In the genomic region with DNA sequence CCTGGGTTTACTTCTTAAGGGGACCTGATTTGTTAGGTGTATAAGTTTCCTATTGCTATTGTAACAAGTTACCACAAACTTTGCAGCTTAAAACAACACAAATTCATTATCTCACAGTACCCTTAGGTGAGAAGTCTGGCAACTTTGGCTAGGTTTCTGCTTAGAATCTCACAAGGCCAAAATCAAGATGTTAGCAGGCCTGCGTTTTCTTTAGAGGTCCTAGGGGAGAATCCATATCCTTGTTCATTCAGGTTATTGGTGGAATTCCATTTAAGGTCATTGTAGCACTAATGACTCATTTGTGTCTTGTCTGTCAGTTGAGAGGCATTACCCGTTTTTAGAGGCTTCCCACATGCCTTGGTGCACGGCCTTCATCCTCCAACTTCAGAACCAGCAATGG, we compare ENCODE assay signal across 18 cellular contexts. TPM values are rescaled to one million over a fixed set of nuclear protein-coding genes. Genes with fewer than 3 reads are reported as not detected.
A peak's percentile ranks its signal among the peaks of the same experiment; 100 is the strongest.
DNase-seq lines count a peak whose midpoint lies in the region; ATAC-seq, FAIRE-seq and TF ChIP-seq lines count a peak whose summit lies in the region.
"Had no signal": no experiment of that assay in that cellular context is flagged by ENCODE, and none has a peak within 500 bp of the region (broad histone marks: within the 10 kb centered on the region; RNA-seq: fewer than 3 reads in every experiment).

No MANE protein-coding gene starts in this region.

- ATAC-seq in RWPE2 (ENCODE audit: low read depth) (no peak), esophagus mucosa (peak; percentile 41)
- no peak for ATAC-seq in natural killer cell treated with Interleukin-12 subunit alpha and Interleukin-12 subunit beta and Interleukin-15 and Interleukin-18, amount 100 ng/mL, for 72 hours
- ATAC-seq: A549 had no signal

- POLR2A ChIA-PET in GM10248 (lab: Yijun Ruan, JAX): no interaction called here

- H3K9ac ChIP-seq in MM.1S (ENCODE audit: low read length) (no peak overlapping the region), smooth muscle cell (ENCODE audit: low read depth) (no peak overlapping the region)

- H4K20me1 ChIP-seq in MM.1S (ENCODE audit: insufficient read depth, low read length): no peaks in the 10 kb centered on the region
- no peaks in the 10 kb centered on the region for H4K20me1 ChIP-seq in smooth muscle cell (ENCODE audit: low read depth)

- H3K4me3 ChIP-seq in RWPE2 (ENCODE audit: severe bottlenecking) (no peak overlapping the region), MM.1S (ENCODE audit: low read length) (no peak overlapping the region), smooth muscle cell (no peak overlapping the region)
- H3K4me3 ChIP-seq: A549, PC-9, SJCRH30 had no signal

- H3K36me3 ChIP-seq in RWPE2 (ENCODE audit: low read depth) (no peaks in the 10 kb centered on the region), MM.1S (replicated peaks; ENCODE audit: insufficient read depth, low read length) (no peaks in the 10 kb centered on the region), smooth muscle cell (ENCODE audit: low read depth) (no peaks in the 10 kb centered on the region)
- H3K36me3 ChIP-seq: SJCRH30 had no signal

- 85% methylated on average over 3 of the region's 3 CpGs for WGBS in smooth muscle cell (ENCODE audit: low lambda C conversion rate)

- TF ChIP-seq POLR2A in GM12892 (IDR thresholded peaks at IDR 0.05; ENCODE audit: low read depth, low read length): no peak

- H3K79me2 ChIP-seq in MM.1S (ENCODE audit: low read length) (no peaks in the 10 kb centered on the region), smooth muscle cell (ENCODE audit: low read depth) (no peaks in the 10 kb centered on the region)

- no peaks in the 10 kb centered on the region for H3K9me3 Mint-ChIP-seq in natural killer cell treated with Interleukin-12 subunit alpha and Interleukin-12 subunit beta and Interleukin-15 and Interleukin-18, amount 100 ng/mL, for 72 hours

- no peak for TF ChIP-seq CTCF in RWPE2 (IDR thresholded peaks at IDR 0.05; ENCODE audit: poor library complexity, severe bottlenecking)
- TF ChIP-seq CTCF in GM10248 (IDR thresholded peaks at IDR 0.05; ENCODE audit: control extremely low read depth, extremely low read depth, low read depth, missing control alignments): no peak
- TF ChIP-seq CTCF in MM.1S (IDR thresholded peaks at IDR 0.05; ENCODE audit: low read length): no peak
- no peak for TF ChIP-seq CTCF in smooth muscle cell (IDR thresholded peaks at IDR 0.05; ENCODE audit: borderline replicate concordance, insufficient read depth, poor library complexity, severe bottlenecking)

- DNase-seq in GM12892 (ENCODE audit: insufficient read length): no peak
- DNase-seq in RWPE2 (ENCODE audit: low spot score): no peak
- DNase-seq in natural killer cell treated with Interleukin-12 subunit alpha and Interleukin-12 subunit beta and Interleukin-15 and Interleukin-18, amount 100 ng/mL, for 72 hours (ENCODE audit: low spot score): no peak
- no peak for DNase-seq in GM10248 (ENCODE audit: extremely low spot score)
- DNase-seq in MM.1S: no peak
- no peak for DNase-seq in stimulated activated CD4-positive, alpha-beta T cell treated with anti-CD3 and anti-CD28 coated beads, Interleukin-2, amount 100 ng/mL, for 24 hours
- DNase-seq in smooth muscle cell (lab: John Stamatoyannopoulos, UW; ENCODE audit: unreplicated experiment): no peak
- DNase-seq: CD4-positive, alpha-beta memory T cell; MV-4-11; NCI-H187 treated with DMSO at 0.1 percent for 48 hours; NCI-H345; NCI-H524 treated with DMSO at 0.1 percent for 48 hours; SJCRH30 had no signal

- H3K4me2 ChIP-seq in MM.1S (ENCODE audit: low read depth, low read length): no peak overlapping the region
- H3K4me2 ChIP-seq in smooth muscle cell: no peak overlapping the region
- H3K4me2 ChIP-seq: A549 had no signal

- H3K9me2 ChIP-seq in MM.1S (replicated peaks; ENCODE audit: insufficient read depth, low read length): no peaks in the 10 kb centered on the region

- H3K4me1 ChIP-seq in RWPE2 (ENCODE audit: insufficient read depth, poor library complexity, severe bottlenecking): peaks cover 7% of the 10 kb centered on the region
- H3K4me1 ChIP-seq in MM.1S (ENCODE audit: low read length): peaks cover 13% of the 10 kb centered on the region
- H3K4me1 ChIP-seq in smooth muscle cell (ENCODE audit: low read depth): no peaks in the 10 kb centered on the region
- H3K4me1 ChIP-seq: A549, SJCRH30 had no signal

- H3F3A ChIP-seq in MM.1S (ENCODE audit: insufficient read depth, low read length) (no peaks in the 10 kb centered on the region), smooth muscle cell (ENCODE audit: low read depth) (no peaks in the 10 kb centered on the region)

- H3K4me1 Mint-ChIP-seq in natural killer cell treated with Interleukin-12 subunit alpha and Interleukin-12 subunit beta and Interleukin-15 and Interleukin-18, amount 100 ng/mL, for 72 hours (ENCODE audit: low read depth in 2 of 2): peaks cover 45 to 50% of the 10 kb centered on the region in 2 donors
- H3K4me1 Mint-ChIP-seq: CD4-positive, alpha-beta memory T cell had no signal

- no peaks in the 10 kb centered on the region for H3K9me3 ChIP-seq in RWPE2 (ENCODE audit: severe bottlenecking)
- no peaks in the 10 kb centered on the region for H3K9me3 ChIP-seq in MM.1S (replicated peaks; ENCODE audit: insufficient read depth, low read length)
- peaks cover 4% of the 10 kb centered on the region for H3K9me3 ChIP-seq in smooth muscle cell (replicated peaks; ENCODE audit: low read depth)
- H3K9me3 ChIP-seq: SJCRH30 had no signal

- H3K36me3 Mint-ChIP-seq in natural killer cell treated with Interleukin-12 subunit alpha and Interleukin-12 subunit beta and Interleukin-15 and Interleukin-18, amount 100 ng/mL, for 72 hours: no peaks in the 10 kb centered on the region
- H3K36me3 Mint-ChIP-seq: CD4-positive, alpha-beta memory T cell had no signal

- H3K27ac Mint-ChIP-seq in natural killer cell treated with Interleukin-12 subunit alpha and Interleukin-12 subunit beta and Interleukin-15 and Interleukin-18, amount 100 ng/mL, for 72 hours: peak overlapping the region; percentile 85 to 94
- H3K27ac Mint-ChIP-seq: CD4-positive, alpha-beta memory T cell had no signal

- no peaks in the 10 kb centered on the region for H3K27me3 Mint-ChIP-seq in natural killer cell treated with Interleukin-12 subunit alpha and Interleukin-12 subunit beta and Interleukin-15 and Interleukin-18, amount 100 ng/mL, for 72 hours

- CTCF ChIA-PET in GM10248 (lab: Yijun Ruan, JAX): no interaction called here

- H3K27me3 ChIP-seq in RWPE2 (ENCODE audit: insufficient read depth, poor library complexity, severe bottlenecking) (no peaks in the 10 kb centered on the region), MM.1S (replicated peaks; ENCODE audit: insufficient read depth, low read length) (no peaks in the 10 kb centered on the region), smooth muscle cell (ENCODE audit: low read depth) (no peaks in the 10 kb centered on the region)
- H3K27me3 ChIP-seq: SJCRH30 had no signal

- H3K27ac ChIP-seq in RWPE2 (ENCODE audit: poor library complexity, severe bottlenecking) (peak overlapping the region; percentile 30), MM.1S (ENCODE audit: low read length) (no peak overlapping the region), smooth muscle cell (ENCODE audit: low read depth) (no peak overlapping the region)
- H3K27ac ChIP-seq: A549, SJCRH30 had no signal

- H3K4me3 Mint-ChIP-seq in natural killer cell treated with Interleukin-12 subunit alpha and Interleukin-12 subunit beta and Interleukin-15 and Interleukin-18, amount 100 ng/mL, for 72 hours: peak overlapping the region; percentile 73
- H3K4me3 Mint-ChIP-seq: CD4-positive, alpha-beta memory T cell had no signal

- H2AFZ ChIP-seq in MM.1S (ENCODE audit: low read length) (no peak overlapping the region), smooth muscle cell (ENCODE audit: low read depth) (no peak overlapping the region)
- H2AFZ ChIP-seq: PC-9 had no signal

- FAIRE-seq in GM12892 (lab: Jason Lieb, UNC): peak; percentile 14
- FAIRE-seq: A549 had no signal

RNA-seq across cellular contexts. Expression of a gene that starts 8.2 kb away (rescaled TPM):
- not detected for polyA plus RNA-seq in GM12892 (2012; ENCODE audit: missing spikeins)
- total RNA-seq in esophagus mucosa: 3.4 TPM
- 10 to 100 TPM; 12.7 to 19.5 TPM for total RNA-seq in natural killer cell treated with Interleukin-12 subunit alpha and Interleukin-12 subunit beta and Interleukin-15 and Interleukin-18, amount 100 ng/mL, for 72 hours
- total RNA-seq in smooth muscle cell: not detected in 2 replicates
- polyA plus RNA-seq in smooth muscle cell: not detected in 2 replicates
- total RNA-seq: CD4-positive, alpha-beta memory T cell; PC-9; SJCRH30 had no signal
- polyA plus RNA-seq: BJ had no signal

RNA-seq across cellular contexts. Expression of a gene that starts 38.6 kb away (rescaled TPM):
- polyA plus RNA-seq in GM12892 (2012; ENCODE audit: missing spikeins): not detected
- total RNA-seq in esophagus mucosa: 4.8 TPM
- total RNA-seq in natural killer cell treated with Interleukin-12 subunit alpha and Interleukin-12 subunit beta and Interleukin-15 and Interleukin-18, amount 100 ng/mL, for 72 hours: not detected
- 0.18 and 1.2 TPM in 2 replicates for total RNA-seq in smooth muscle cell
- 0.25 and 0.39 TPM in 2 replicates for polyA plus RNA-seq in smooth muscle cell
- total RNA-seq: CD4-positive, alpha-beta memory T cell had no signal
- polyA plus RNA-seq: CD4-positive, alpha-beta memory T cell had no signal

RNA-seq across cellular contexts. Expression of a gene that starts 43.5 kb away (rescaled TPM):
- not detected for polyA plus RNA-seq in GM12892 (2012; ENCODE audit: missing spikeins)
- not detected for total RNA-seq in esophagus mucosa
- total RNA-seq in natural killer cell treated with Interleukin-12 subunit alpha and Interleukin-12 subunit beta and Interleukin-15 and Interleukin-18, amount 100 ng/mL, for 72 hours: not detected
- total RNA-seq in smooth muscle cell: not detected in 2 replicates
- polyA plus RNA-seq in smooth muscle cell: not detected in 2 replicates
- total RNA-seq: CD4-positive, alpha-beta memory T cell; LHCN-M2; PC-9; SJCRH30 had no signal
- polyA plus RNA-seq: A549; BJ; CD4-positive, alpha-beta memory T cell had no signal
